ENCODE assay signal across 31 cellular contexts in genomic region chr6:121668259-121668658, GRCh38.
DNase-seq lines count a peak whose midpoint lies in the region; ATAC-seq and TF ChIP-seq lines count a peak whose summit lies in the region.
"Had no signal": no experiment of that assay in that cellular context is flagged by ENCODE, and none has a peak within 500 bp of the region (broad histone marks: within the 10 kb centered on the region; RNA-seq: fewer than 3 reads in every experiment).

No MANE protein-coding gene starts in this region.

- H4K20me1 ChIP-seq in osteoblast (ENCODE audit: insufficient read depth, low read length) = no peaks in the 10 kb centered on the region

- ATAC-seq in GM21723 (IDR thresholded peaks at IDR 0.05; ENCODE audit: unreplicated experiment) = no peak
- ATAC-seq: activated CD4-positive, alpha-beta T cell treated with anti-CD3 and anti-CD28 coated beads for 36 hours; esophagus mucosa had no signal

- peak overlapping the region; percentile 33 for H3K4me2 ChIP-seq in osteoblast (ENCODE audit: insufficient read depth, low read length)
- H3K4me2 ChIP-seq: A549, hepatocyte, smooth muscle cell had no signal

- H3K4me3 ChIP-seq in osteoblast (ENCODE audit: insufficient read depth, low read length) = no peak overlapping the region
- H3K4me3 ChIP-seq: A549, ascending aorta, hepatocyte, pancreas, SJCRH30, smooth muscle cell, testis had no signal

- H3K27ac ChIP-seq in osteoblast (ENCODE audit: low read depth, low read length) = peak overlapping the region; percentile 50
- H3K27ac ChIP-seq: ascending aorta, hepatocyte, pancreas, SJCRH30, testis had no signal

- H3K4me1 ChIP-seq in osteoblast (ENCODE audit: insufficient read depth, low read length) = peaks cover 31% of the 10 kb centered on the region
- H3K4me1 ChIP-seq: ascending aorta, pancreas, SJCRH30, testis had no signal

- H3K36me3 Mint-ChIP-seq in HFFc6 (ENCODE audit: low read depth) = no peaks in the 10 kb centered on the region
- H3K36me3 Mint-ChIP-seq: activated naive CD8-positive, alpha-beta T cell; CD8-positive, alpha-beta memory T cell had no signal

- H3K4me1 Mint-ChIP-seq in HFFc6 (ENCODE audit: low read depth) = peaks cover 68% of the 10 kb centered on the region
- H3K4me1 Mint-ChIP-seq: activated CD4-positive, alpha-beta T cell treated with anti-CD3 and anti-CD28 coated beads for 36 hours; CD8-positive, alpha-beta memory T cell; H9 had no signal

- no peaks in the 10 kb centered on the region for H3K9me3 Mint-ChIP-seq in HFFc6
- H3K9me3 Mint-ChIP-seq: H9 had no signal

- no peaks in the 10 kb centered on the region for H3K79me2 ChIP-seq in osteoblast (ENCODE audit: insufficient read depth, low read length)
- H3K79me2 ChIP-seq: hepatocyte had no signal

- H3K27me3 Mint-ChIP-seq in HFFc6 (ENCODE audit: insufficient read depth) = no peaks in the 10 kb centered on the region
- H3K27me3 Mint-ChIP-seq: activated CD4-positive, alpha-beta T cell treated with anti-CD3 and anti-CD28 coated beads for 36 hours; activated naive CD8-positive, alpha-beta T cell; CD8-positive, alpha-beta memory T cell had no signal

- no peaks in the 10 kb centered on the region for H3K27me3 ChIP-seq in osteoblast (ENCODE audit: insufficient read depth, low read length)
- H3K27me3 ChIP-seq: ascending aorta, hepatocyte, pancreas, SJCRH30, testis had no signal

- no peaks in the 10 kb centered on the region for H3K36me3 ChIP-seq in osteoblast (ENCODE audit: insufficient read depth, low read length)
- H3K36me3 ChIP-seq: ascending aorta, pancreas, SJCRH30 had no signal

- H2AFZ ChIP-seq in osteoblast (ENCODE audit: low read length) = no peak overlapping the region
- H2AFZ ChIP-seq: hepatocyte had no signal

- peak overlapping the region; percentile 58 for H3K27ac Mint-ChIP-seq in HFFc6
- H3K27ac Mint-ChIP-seq: activated CD4-positive, alpha-beta T cell treated with anti-CD3 and anti-CD28 coated beads for 36 hours; activated naive CD8-positive, alpha-beta T cell; CD8-positive, alpha-beta memory T cell; H9 had no signal

- peak overlapping the region; percentile 10; the same call in 1 of the 2 replicates for H3K4me3 Mint-ChIP-seq in HFFc6
- H3K4me3 Mint-ChIP-seq: activated CD4-positive, alpha-beta T cell treated with anti-CD3 and anti-CD28 coated beads for 36 hours; activated naive CD8-positive, alpha-beta T cell; CD8-positive, alpha-beta memory T cell; H9 had no signal

- H3K9me3 ChIP-seq in osteoblast (ENCODE audit: low read depth, low read length) = no peaks in the 10 kb centered on the region
- H3K9me3 ChIP-seq: A549, ascending aorta, pancreas, SJCRH30, testis had no signal

- TF ChIP-seq CTCF in HFFc6 (IDR thresholded peaks at IDR 0.05) (no peak), osteoblast (IDR thresholded peaks at IDR 0.05; ENCODE audit: extremely low read depth, low read depth, low read length) (no peak), GM20000 (IDR thresholded peaks at IDR 0.05; ENCODE audit: extremely low read depth, missing control alignments) (no peak)

- DNase-seq in AG08395 (ENCODE audit: low spot score) (peak; percentile 19), HFFc6 (peak; percentile 19), fibroblast of gingiva (ENCODE audit: low read depth) (peak; percentile 35), osteoblast (ENCODE audit: insufficient read length, low spot score, missing footprints) (no peak), HUDEP-2 (lab: John Stamatoyannopoulos, UW; ENCODE audit: unreplicated experiment in 76 of 76) (no peak), GM20000 (ENCODE audit: low spot score) (no peak)
- no peak for DNase-seq in stimulated activated CD4-positive, alpha-beta T cell treated with anti-CD3 and anti-CD28 coated beads, Interleukin-2, amount 100 ng/mL, for 24 hours
- DNase-seq: activated CD4-positive, alpha-beta T cell treated with anti-CD3 and anti-CD28 coated beads for 36 hours; activated effector memory CD4-positive, alpha-beta T cell treated with Interleukin-2 at 50 U/mL for 16 hours; activated T-cell treated with anti-CD3 and anti-CD28 coated beads for 4 hours; CD8-positive, alpha-beta memory T cell; central memory CD4-positive, alpha-beta T cell; dermis blood vessel endothelial cell; H9; NCI-H1092; NCI-H1694; NCI-H446 treated with DMSO at 0.1 percent for 48 hours; NCI-H82; pancreas; retina; SJCRH30; stimulated activated naive CD4-positive, alpha-beta T cell treated with Interleukin-2 at 50 U/mL for 16 hours; SW 1271; testis had no signal

Comparison
In these comparisons a context has a peak if more than half of its experiments do, and no peak if none do; other contexts are left out.
1. DNase-seq: peak in AG08395 (single experiment), HFFc6 (single experiment) and fibroblast of gingiva (single experiment); none in osteoblast (single experiment), stimulated activated CD4-positive, alpha-beta T cell treated with anti-CD3 and anti-CD28 coated beads, Interleukin-2, amount 100 ng/mL, for 24 hours (0 of 2), HUDEP-2 (0 of 76) and GM20000 (single experiment).